Comparison of ENCODE assay signal across 24 cellular contexts in genomic region chr22:27148886-27149470, GRCh38.
"Had no signal": no experiment of that assay in that cellular context is flagged by ENCODE, and none has a peak within 500 bp of the region (broad histone marks: within the 10 kb centered on the region; RNA-seq: fewer than 3 reads in every experiment).

No MANE protein-coding gene starts in this region.

- H3K9ac ChIP-seq: KMS-11, SK-N-SH had no signal

- FAIRE-seq: HTR-8/SVneo had no signal

- H3K4me2 ChIP-seq: KMS-11, SK-N-SH had no signal

- H3K9me3 ChIP-seq: SK-N-SH had no signal

- DNase-seq: Kasumi-1; MM.1S; NCI-H1048; NCI-H1105; NCI-H1417; NCI-H1436 treated with DMSO at 0.1 percent for 48 hours; NCI-H1694; NCI-H187 treated with DMSO at 0.1 percent for 48 hours; NCI-H2029 treated with DMSO at 0.1 percent for 48 hours; NCI-H2107; NCI-H226; NCI-H510A; NCI-H524 treated with DMSO at 0.1 percent for 48 hours; NCI-H69; NCI-H774; NK-92 treated with Interleukin-12 subunit alpha and Interleukin-12 subunit beta, amount 100 ng/mL, for 24 hours; PC-3; SHP77; SK-N-SH; T-helper 1 cell had no signal

- H3K27ac ChIP-seq: HL-60, KMS-11, RWPE1 had no signal
